Comparison of ENCODE assay signal across 19 cellular contexts in the genomic region with DNA sequence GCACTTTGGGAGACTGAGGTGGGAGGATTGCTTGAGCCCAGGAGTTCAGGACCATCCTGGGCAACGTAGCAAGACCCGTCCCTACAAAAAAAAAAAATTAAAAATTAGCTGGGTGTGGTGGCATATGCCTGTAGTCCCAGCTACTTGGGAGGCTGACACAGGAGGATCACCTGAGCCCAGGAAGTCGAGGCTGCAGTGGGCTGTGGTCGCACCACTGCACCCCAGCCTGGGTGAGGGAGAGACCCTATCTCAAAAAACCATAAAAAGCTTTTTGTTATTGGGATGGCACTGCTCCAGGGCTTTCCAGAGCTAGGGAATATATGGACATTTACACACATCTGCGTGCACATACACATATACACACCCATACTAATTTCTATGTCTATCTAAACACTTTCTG. TPM values are rescaled to one million over a fixed set of nuclear protein-coding genes. Genes with fewer than 3 reads are reported as not detected.
DNase-seq lines count a peak whose midpoint lies in the region; FAIRE-seq and TF ChIP-seq lines count a peak whose summit lies in the region.
"Had no signal": no experiment of that assay in that cellular context is flagged by ENCODE, and none has a peak within 500 bp of the region (broad histone marks: within the 10 kb centered on the region; RNA-seq: fewer than 3 reads in every experiment).

No MANE protein-coding gene starts in this region.

- CTCF ChIA-PET in activated naive CD4-positive, alpha-beta T cell treated with anti-CD3 and anti-CD28 coated beads for 36 hours (lab: Charles Lee): interaction anchor here (0.7 to 1.0 kb wide), 3 partner anchors 8 to 92 kb away, joined by 4 to 6 read pairs (median 5); no protein-coding TSS in a partner anchor

- no peak overlapping the region for H3K9ac ChIP-seq in astrocyte (ENCODE audit: low read length)

- H3K27ac ChIP-seq in cardiac muscle cell (peak overlapping the region; percentile 70), astrocyte (ENCODE audit: low read depth, low read length) (no peak overlapping the region), uterus (peak overlapping the region; percentile 73 to 76)

- no peaks in the 10 kb centered on the region for H3K27me3 ChIP-seq in cardiac muscle cell
- no peaks in the 10 kb centered on the region for H3K27me3 ChIP-seq in astrocyte (ENCODE audit: insufficient read depth, low read length)
- H3K27me3 ChIP-seq in uterus: no peaks in the 10 kb centered on the region
- H3K27me3 ChIP-seq: brain microvascular endothelial cell, upper lobe of left lung had no signal

- intact Hi-C loops in cardiac septum (cut with DNase I): loop anchor here (10.0 kb wide), 1 partner anchor 496 kb away; a partner anchor contains a TSS
- intact Hi-C loops in uterus (cut with DNase I; ENCODE audit: low total_unique reads): no loop called here
- intact Hi-C loops in activated naive CD4-positive, alpha-beta T cell treated with anti-CD3 and anti-CD28 coated beads for 36 hours (cut with micrococcal nuclease): no loop called here

- no peaks in the 10 kb centered on the region for H3K36me3 ChIP-seq in cardiac muscle cell
- H3K36me3 ChIP-seq in astrocyte (ENCODE audit: insufficient read depth, low read length): no peaks in the 10 kb centered on the region
- H3K36me3 ChIP-seq in uterus: no peaks in the 10 kb centered on the region
- H3K36me3 ChIP-seq: brain microvascular endothelial cell, upper lobe of left lung had no signal

- peaks cover 2% of the 10 kb centered on the region for H3K36me3 Mint-ChIP-seq in astrocyte (ENCODE audit: low read depth, unreplicated experiment)
- no peaks in the 10 kb centered on the region for H3K36me3 Mint-ChIP-seq in mesothelial cell of epicardium
- peaks cover 9% of the 10 kb centered on the region for H3K36me3 Mint-ChIP-seq in activated naive CD4-positive, alpha-beta T cell treated with anti-CD3 and anti-CD28 coated beads for 36 hours (ENCODE audit: low read depth)

- no peak for FAIRE-seq in astrocyte (lab: Jason Lieb, UNC)
- FAIRE-seq: small intestine had no signal

- H3K9me3 Mint-ChIP-seq in astrocyte (ENCODE audit: unreplicated experiment) (no peaks in the 10 kb centered on the region), mesothelial cell of epicardium (no peaks in the 10 kb centered on the region)
- H3K9me3 Mint-ChIP-seq in activated naive CD4-positive, alpha-beta T cell treated with anti-CD3 and anti-CD28 coated beads for 36 hours: no peaks in the 10 kb centered on the region
- H3K9me3 Mint-ChIP-seq: activated naive CD4-positive, alpha-beta T cell treated with anti-CD3 and anti-CD28 coated beads, Interleukin-2, amount 10 ng/mL, durations not matched to agents 7 days and 5 days had no signal

- no peaks in the 10 kb centered on the region for H3K9me3 ChIP-seq in cardiac muscle cell (ENCODE audit: low read depth)
- no peaks in the 10 kb centered on the region for H3K9me3 ChIP-seq in astrocyte (ENCODE audit: insufficient read depth, low read depth, low read length)
- H3K9me3 ChIP-seq in uterus: no peaks in the 10 kb centered on the region
- H3K9me3 ChIP-seq: upper lobe of left lung had no signal

- no peak for DNase-seq in cardiac muscle cell (ENCODE audit: low read depth in 1 of 2, low spot score in 1 of 2)
- DNase-seq in cardiac septum (ENCODE audit: low spot score): no peak
- no peak for DNase-seq in astrocyte (ENCODE audit: low read depth)
- DNase-seq in mesothelial cell of epicardium (ENCODE audit: low spot score in 2 of 2, unreplicated experiment in 2 of 2): no peak
- DNase-seq in uterus: no peak
- no peak for DNase-seq in activated CD4-positive, alpha-beta T cell treated with anti-CD3 and anti-CD28 coated beads, Interleukin-2, amount 50 U/mL, for 4 hours
- no peak for DNase-seq in activated naive CD4-positive, alpha-beta T cell treated with anti-CD3 and anti-CD28 coated beads for 36 hours
- no peak for DNase-seq in activated CD4-positive, alpha-beta T cell treated with anti-CD3 and anti-CD28 coated beads for 1 hour
- DNase-seq: activated naive CD4-positive, alpha-beta T cell treated with anti-CD3 and anti-CD28 coated beads, Interleukin-2, amount 10 ng/mL, durations not matched to agents 7 days and 5 days; effector CD8-positive, alpha-beta T cell; GOT3; NCI-H774; T-helper 1 cell had no signal

- H3K4me2 ChIP-seq in astrocyte (ENCODE audit: low read length): peak overlapping the region; percentile 66

- peaks cover 32% of the 10 kb centered on the region for H3K4me1 Mint-ChIP-seq in astrocyte (ENCODE audit: low read depth, unreplicated experiment)
- H3K4me1 Mint-ChIP-seq in mesothelial cell of epicardium: peaks cover 32% of the 10 kb centered on the region
- peaks cover 31% of the 10 kb centered on the region for H3K4me1 Mint-ChIP-seq in activated naive CD4-positive, alpha-beta T cell treated with anti-CD3 and anti-CD28 coated beads for 36 hours (ENCODE audit: low read depth)

- peaks cover 14% of the 10 kb centered on the region for H3K79me2 ChIP-seq in astrocyte (ENCODE audit: insufficient read depth, low read length)

- peaks cover 30% of the 10 kb centered on the region for H4K20me1 ChIP-seq in astrocyte (ENCODE audit: insufficient read depth, low read length)

- H3K27me3 Mint-ChIP-seq in astrocyte (ENCODE audit: low read depth, unreplicated experiment) (no peaks in the 10 kb centered on the region), mesothelial cell of epicardium (ENCODE audit: low read depth) (no peaks in the 10 kb centered on the region)
- H3K27me3 Mint-ChIP-seq in activated naive CD4-positive, alpha-beta T cell treated with anti-CD3 and anti-CD28 coated beads for 36 hours (ENCODE audit: low read depth): no peaks in the 10 kb centered on the region
- H3K27me3 Mint-ChIP-seq: activated naive CD4-positive, alpha-beta T cell treated with anti-CD3 and anti-CD28 coated beads, Interleukin-2, amount 10 ng/mL, durations not matched to agents 7 days and 5 days had no signal

- H3K4me3 ChIP-seq in cardiac muscle cell (no peak overlapping the region), astrocyte (ENCODE audit: insufficient read depth, low read depth, low read length) (no peak overlapping the region), uterus (no peak overlapping the region)
- H3K4me3 ChIP-seq: upper lobe of left lung had no signal

- H3K4me3 Mint-ChIP-seq in astrocyte (ENCODE audit: unreplicated experiment) (no peak overlapping the region), mesothelial cell of epicardium (no peak overlapping the region)
- H3K4me3 Mint-ChIP-seq in activated naive CD4-positive, alpha-beta T cell treated with anti-CD3 and anti-CD28 coated beads for 36 hours: no peak overlapping the region
- H3K4me3 Mint-ChIP-seq: activated naive CD4-positive, alpha-beta T cell treated with anti-CD3 and anti-CD28 coated beads, Interleukin-2, amount 10 ng/mL, durations not matched to agents 7 days and 5 days had no signal

- H3K27ac Mint-ChIP-seq in astrocyte (ENCODE audit: unreplicated experiment): peak overlapping the region; percentile 72
- peak overlapping the region; percentile 89 for H3K27ac Mint-ChIP-seq in mesothelial cell of epicardium
- no peak overlapping the region for H3K27ac Mint-ChIP-seq in activated naive CD4-positive, alpha-beta T cell treated with anti-CD3 and anti-CD28 coated beads for 36 hours
- H3K27ac Mint-ChIP-seq: activated naive CD4-positive, alpha-beta T cell treated with anti-CD3 and anti-CD28 coated beads, Interleukin-2, amount 10 ng/mL, durations not matched to agents 7 days and 5 days had no signal

- H2AFZ ChIP-seq in astrocyte (ENCODE audit: low read depth, low read length): no peak overlapping the region

- no peak for TF ChIP-seq POLR2A in uterus (IDR thresholded peaks at IDR 0.05)

- TF ChIP-seq CTCF in cardiac muscle cell (IDR thresholded peaks at IDR 0.05; ENCODE audit: low read depth, low read length): no peak
- TF ChIP-seq CTCF in astrocyte (IDR thresholded peaks at IDR 0.05; ENCODE audit: insufficient read depth, low read depth, low read length): no peak
- no peak for TF ChIP-seq CTCF in mesothelial cell of epicardium (IDR thresholded peaks at IDR 0.05; ENCODE audit: unreplicated experiment)
- TF ChIP-seq CTCF in uterus (IDR thresholded peaks at IDR 0.05): no peak

- H3K4me1 ChIP-seq in cardiac muscle cell (ENCODE audit: low read depth): peaks cover 28% of the 10 kb centered on the region
- H3K4me1 ChIP-seq in astrocyte (ENCODE audit: insufficient read depth, low read length): peaks cover 35% of the 10 kb centered on the region
- H3K4me1 ChIP-seq in uterus: peaks cover 3 to 19% of the 10 kb centered on the region in 2 donors

RNA-seq across cellular contexts. Expression of a gene that starts 8.1 kb away (rescaled TPM):
- total RNA-seq in cardiac muscle cell (19.7 and 21.7 TPM in 2 replicates), cardiac septum (6.2 TPM), astrocyte (11.5 and 12.1 TPM in 2 replicates), mesothelial cell of epicardium (17.0 to 18.5 TPM (median 17.7 TPM) in 3 replicates), uterus (10 to 100 TPM in 2 of 4 donors, 1 to 10 TPM in 2; 2.1 to 12.7 (median 8.0) TPM)
- polyA plus RNA-seq in cardiac muscle cell: 26.0 and 28.7 TPM in 2 replicates
- total RNA-seq in activated naive CD4-positive, alpha-beta T cell treated with anti-CD3 and anti-CD28 coated beads for 36 hours: 1 to 10 TPM; 6.3 to 6.7 TPM

RNA-seq across cellular contexts. Expression of a gene that starts 8.6 kb away (rescaled TPM):
- total RNA-seq in cardiac muscle cell (10.3 and 14.0 TPM in 2 replicates), cardiac septum (1.9 TPM), astrocyte (0.50 and 0.84 TPM in 2 replicates), mesothelial cell of epicardium (2.7 to 3.6 TPM (median 3.2 TPM) in 3 replicates), uterus (1 to 10 TPM in 3 of 4 donors, not detected in 1; 1.0 to 3.3 (median 1.5) TPM)
- 4.1 and 4.3 TPM in 2 replicates for polyA plus RNA-seq in cardiac muscle cell
- total RNA-seq in activated naive CD4-positive, alpha-beta T cell treated with anti-CD3 and anti-CD28 coated beads for 36 hours: under 1 TPM; 0.12 to 0.14 TPM
- total RNA-seq: mononuclear cell, RPMI7951 had no signal

RNA-seq across cellular contexts. Expression of a gene that starts 20.8 kb away (rescaled TPM):
- 39.1 and 42.4 TPM in 2 replicates for total RNA-seq in cardiac muscle cell
- 54.0 and 55.8 TPM in 2 replicates for polyA plus RNA-seq in cardiac muscle cell
- 57.8 TPM for total RNA-seq in cardiac septum
- total RNA-seq in astrocyte: 124 and 134 TPM in 2 replicates
- 35.5 to 39.4 TPM (median 38.1 TPM) in 3 replicates for total RNA-seq in mesothelial cell of epicardium
- 100 to 1,000 TPM in 2 of 4 donors, 10 to 100 TPM in 2; 61.1 to 336 (median 107) TPM for total RNA-seq in uterus
- total RNA-seq in activated naive CD4-positive, alpha-beta T cell treated with anti-CD3 and anti-CD28 coated beads for 36 hours: under 1 TPM in 1 of 2 experiments, not detected in 1; 0.12 TPM

RNA-seq across cellular contexts. Expression of a gene that starts 23.0 kb away (rescaled TPM):
- total RNA-seq in cardiac muscle cell (40.7 and 69.7 TPM in 2 replicates), cardiac septum (890 TPM), astrocyte (not detected in 2 replicates), mesothelial cell of epicardium (not detected in 3 replicates), uterus (not detected)
- polyA plus RNA-seq in cardiac muscle cell: 166 and 187 TPM in 2 replicates
- not detected for total RNA-seq in activated naive CD4-positive, alpha-beta T cell treated with anti-CD3 and anti-CD28 coated beads for 36 hours
- total RNA-seq: mononuclear cell, omental fat pad, RPMI7951, upper lobe of left lung had no signal

RNA-seq across cellular contexts. Expression of a gene that starts 31.7 kb away (rescaled TPM):
- total RNA-seq in cardiac muscle cell (0.36 TPM in 1 of 2 replicates, not detected in the other), cardiac septum (not detected), astrocyte (not detected in 2 replicates), mesothelial cell of epicardium (0.36 to 0.53 TPM (median 0.36 TPM) in 3 replicates), uterus (1 to 10 TPM in 1 of 4 donors, under 1 TPM in 1, not detected in 2; 0.83 to 2.4 TPM)
- 3.4 and 4.9 TPM in 2 replicates for polyA plus RNA-seq in cardiac muscle cell
- total RNA-seq in activated naive CD4-positive, alpha-beta T cell treated with anti-CD3 and anti-CD28 coated beads for 36 hours: not detected
- total RNA-seq: omental fat pad, RPMI7951 had no signal

Comparison
In these comparisons a context has a peak if more than half of its experiments do, and no peak if none do; other contexts are left out.
1. RNA of a gene that starts 20.8 kb away (total RNA-seq): 61.1 to 336 TPM in uterus, 124 to 134 TPM in astrocyte, 57.8 TPM in cardiac septum (single experiment), 35.5 to 39.4 TPM in mesothelial cell of epicardium and 39.1 to 42.4 TPM in cardiac muscle cell; 0.12 TPM in activated naive CD4-positive, alpha-beta T cell treated with anti-CD3 and anti-CD28 coated beads for 36 hours; every median in the first group is over 10 times any median in the second.